21 cellular contexts compared by ENCODE assay signal in the genomic region with DNA sequence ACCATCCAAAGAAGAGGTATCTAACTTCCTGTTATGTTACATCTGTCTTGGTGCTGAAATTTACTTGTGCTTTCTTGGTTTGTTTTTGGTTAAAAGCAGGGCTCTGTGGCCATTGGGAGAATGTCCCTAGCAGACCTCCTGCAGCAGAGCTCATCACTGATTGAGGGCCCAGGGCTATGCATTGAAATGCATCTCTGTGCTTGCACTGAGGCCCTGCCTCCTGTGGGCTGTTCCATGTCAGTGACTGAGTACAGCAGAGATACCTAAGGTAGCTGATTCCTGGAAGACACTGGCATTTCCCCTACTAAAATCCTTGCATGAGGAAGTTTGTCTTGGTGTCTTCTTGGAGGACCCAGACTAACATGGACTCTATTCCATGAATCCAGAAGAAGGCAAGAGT.
"Had no signal": no experiment of that assay in that cellular context is flagged by ENCODE, and none has a peak within 500 bp of the region (broad histone marks: within the 10 kb centered on the region; RNA-seq: fewer than 3 reads in every experiment).

No MANE protein-coding gene starts in this region.

- H3K27me3 ChIP-seq: SJSA1 had no signal

- DNase-seq: Kasumi-1, MV-4-11, NCI-H1105, NCI-H1417, NCI-H1436 treated with DMSO at 0.1 percent for 48 hours, NCI-H1694, NCI-H187 treated with DMSO at 0.1 percent for 48 hours, NCI-H2029 treated with DMSO at 0.1 percent for 48 hours, NCI-H2171 treated with DMSO at 0.1 percent for 48 hours, NCI-H345, NCI-H524, NCI-H748 treated with DMSO at 0.1 percent for 48 hours, Right ventricle myocardium superior, RPMI8226, SIG-M5 had no signal

- H3K4me3 ChIP-seq: K562, SJSA1, SK-N-MC had no signal

- H3K4me1 ChIP-seq: SJSA1 had no signal

- H3K4me2 ChIP-seq: KMS-11 had no signal

- H3K36me3 ChIP-seq: SJSA1 had no signal

- H3K9me3 ChIP-seq: SJSA1 had no signal

- ATAC-seq: K562 had no signal

- H3K27ac ChIP-seq: HL-60, KMS-11, SJSA1, SK-N-MC had no signal

- H3K36me3 Mint-ChIP-seq: IgD-negative memory B cell had no signal
